In the genomic region with DNA sequence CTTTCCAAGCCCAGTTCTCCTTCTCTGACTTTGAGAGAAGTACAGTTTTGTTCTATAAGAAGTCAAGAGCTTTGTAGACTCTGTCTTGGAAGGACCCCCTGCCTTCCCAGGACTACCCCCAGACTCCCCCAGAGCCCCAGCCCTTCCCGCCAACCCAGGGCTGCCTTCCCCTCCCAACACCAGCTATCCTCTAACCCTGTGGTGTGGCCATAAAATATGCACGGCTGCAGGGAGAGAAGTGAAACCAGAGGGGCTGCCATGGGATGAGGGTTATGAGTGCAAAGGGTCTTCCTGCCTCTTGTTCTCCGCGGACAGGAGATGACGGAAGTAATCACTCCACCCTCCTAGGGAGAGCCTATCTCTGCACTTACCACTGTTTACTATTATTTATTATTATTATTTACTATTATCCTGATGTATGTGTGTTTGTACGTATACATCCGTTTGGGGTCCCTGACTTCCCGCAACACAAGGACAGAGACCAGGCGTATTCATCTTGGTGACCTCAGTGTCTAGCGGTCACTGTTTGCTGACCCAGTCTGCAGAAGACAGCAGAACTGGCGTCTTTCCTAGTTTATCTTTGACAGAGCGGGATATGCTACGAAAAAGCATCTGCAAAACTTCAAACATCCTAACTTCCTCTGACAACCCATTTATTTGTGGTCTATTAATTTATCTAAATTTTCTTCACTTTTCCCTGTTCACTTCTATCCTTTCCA, we compare ENCODE assay signal across 23 cellular contexts. TPM values are rescaled to one million over a fixed set of nuclear protein-coding genes. Genes with fewer than 3 reads are reported as not detected.
DNase-seq lines count a peak whose midpoint lies in the region; ATAC-seq, FAIRE-seq and TF ChIP-seq lines count a peak whose summit lies in the region.
"Had no signal": no experiment of that assay in that cellular context is flagged by ENCODE, and none has a peak within 500 bp of the region (broad histone marks: within the 10 kb centered on the region; RNA-seq: fewer than 3 reads in every experiment).

No MANE protein-coding gene starts in this region.

- 62% methylated on average over 13 of the region's 13 CpGs for WGBS in liver
- 78% methylated on average over 13 of the region's 13 CpGs for WGBS in HepG2 (ENCODE audit: low lambda C conversion rate)
- WGBS in psoas muscle, 3 donors: 84 to 85% (median 84%) methylated on average over 13 of the region's 13 CpGs

- no peak overlapping the region for H2AFZ ChIP-seq in HepG2 (ENCODE audit: low read length)

- POLR2A ChIA-PET in HepG2 (lab: Yijun Ruan, JAX): interaction anchor here (1.2 to 1.7 kb wide), 2 partner anchors 44 to 52 kb away, joined by 4 read pairs; no protein-coding TSS in a partner anchor
- POLR2A ChIA-PET in RWPE1 (lab: Yijun Ruan, JAX; ENCODE audit: low non-redundant PET): no interaction called here

- H3K4me1 ChIP-seq in liver (ENCODE audit: control insufficient read depth in 4 of 4, insufficient read depth in 4 of 4, low read length in 3 of 4): peaks cover 10 to 26% (median 20%) of the 10 kb centered on the region in 4 donors
- H3K4me1 ChIP-seq in HepG2 (ENCODE audit: insufficient read depth, low read length): peaks cover 66% of the 10 kb centered on the region
- H3K4me1 ChIP-seq in upper lobe of right lung: peaks cover 62% of the 10 kb centered on the region
- peaks cover 36% of the 10 kb centered on the region for H3K4me1 ChIP-seq in psoas muscle

- no peaks in the 10 kb centered on the region for H4K20me1 ChIP-seq in HepG2 (ENCODE audit: insufficient read depth, low read length)

- FAIRE-seq in HepG2 (lab: Jason Lieb, UNC): no peak
- FAIRE-seq: H54 had no signal

- no peaks in the 10 kb centered on the region for H3K9me3 ChIP-seq in liver (ENCODE audit: control insufficient read depth in 4 of 4, low read length in 3 of 4)
- H3K9me3 ChIP-seq in HepG2 (ENCODE audit: low read length): no peaks in the 10 kb centered on the region
- no peaks in the 10 kb centered on the region for H3K9me3 ChIP-seq in upper lobe of right lung
- H3K9me3 ChIP-seq in psoas muscle: no peaks in the 10 kb centered on the region

- H3K27ac ChIP-seq in liver (ENCODE audit: low read depth in 1 of 2, low read length in 2 of 2) (peak overlapping the region in 1 of 2 donors; percentile 7), HepG2 (ENCODE audit: extremely low read length, insufficient read depth, low read length) (no peak overlapping the region), RWPE1 (peak overlapping the region; percentile 99), upper lobe of right lung (peak overlapping the region; percentile 91), psoas muscle (no peak overlapping the region)
- H3K27ac ChIP-seq: SK-N-MC had no signal

- no peak for TF ChIP-seq POLR2A in HepG2 (IDR thresholded peaks at IDR 0.05; ENCODE audit: insufficient read depth in 1 of 2, low read depth in 2 of 2, low read length in 2 of 2)

- TF ChIP-seq CTCF in liver (IDR thresholded peaks at IDR 0.05; ENCODE audit: low read depth, low read length, missing input control) (no peak), HepG2 (CRISPR knock-in tag; IDR thresholded peaks at IDR 0.05) (no peak), RWPE1 (conservative IDR thresholded peaks at IDR 0.05; ENCODE audit: low read depth) (no peak), upper lobe of right lung (IDR thresholded peaks at IDR 0.05) (no peak), psoas muscle (IDR thresholded peaks at IDR 0.05) (no peak)

- H3K27me3 ChIP-seq in liver (ENCODE audit: control insufficient read depth in 4 of 4, insufficient read depth in 4 of 4, low read length in 3 of 4) (no peaks in the 10 kb centered on the region), HepG2 (ENCODE audit: control insufficient read depth in 1 of 2, insufficient read depth in 2 of 2, low read length in 2 of 2) (peaks cover 0 to 16% of the 10 kb centered on the region in 2 experiments; a peak in 3 of 5 replicates), upper lobe of right lung (no peaks in the 10 kb centered on the region), psoas muscle (ENCODE audit: insufficient read depth in 3 of 3, low read length in 2 of 3) (no peaks in the 10 kb centered on the region)

- peaks cover 9% of the 10 kb centered on the region for H3K79me2 ChIP-seq in HepG2 (ENCODE audit: insufficient read depth, low read length)

- TF ChIP-seq EP300 in HepG2 (IDR thresholded peaks at IDR 0.05; ENCODE audit: low read depth in 2 of 2, low read length in 2 of 2) (no peak), HepG2 (CRISPR knock-in tag; IDR thresholded peaks at IDR 0.05; ENCODE audit: borderline replicate concordance) (no peak)

- in situ Hi-C loops in HepG2 (cut with HindIII; ENCODE audit: extremely low pct_ligation_motif_present, low pct_unique_long_range_greater_than_20kb): no loop called here

- no TSS peak for BruUV-seq in HepG2 (replicated peaks; lab: Mats Ljungman, UMichigan)

- no peaks in the 10 kb centered on the region for H3K36me3 ChIP-seq in liver (ENCODE audit: control insufficient read depth in 4 of 4, insufficient read depth in 3 of 4, low read depth in 1 of 4, low read length in 3 of 4)
- no peaks in the 10 kb centered on the region for H3K36me3 ChIP-seq in HepG2 (replicated peaks in 1 of 2; ENCODE audit: control insufficient read depth in 1 of 2, insufficient read depth in 2 of 2, low read length in 2 of 2)
- no peaks in the 10 kb centered on the region for H3K36me3 ChIP-seq in upper lobe of right lung
- H3K36me3 ChIP-seq in psoas muscle (ENCODE audit: insufficient read depth in 1 of 2, low read depth in 1 of 2): no peaks in the 10 kb centered on the region

- TF ChIP-seq RAD21 in liver (IDR thresholded peaks at IDR 0.05) (no peak), HepG2 (CRISPR knock-in tag; IDR thresholded peaks at IDR 0.05) (no peak)

- intact Hi-C loops in HepG2 (cut with micrococcal nuclease; ENCODE audit: unreplicated experiment) (no loop called here), upper lobe of right lung (cut with DNase I) (loop anchor here (5.0 kb wide), 1 partner anchor 37 kb away; a partner anchor contains a TSS), psoas muscle (cut with DNase I) (no loop called here)

- H3K4me2 ChIP-seq in HepG2 (ENCODE audit: low read depth, low read length): no peak overlapping the region
- H3K4me2 ChIP-seq: smooth muscle cell had no signal

- CTCF ChIA-PET in HepG2 (lab: Yijun Ruan, JAX; ENCODE audit: low intra/inter-chr PET ratio, low total read pairs): no interaction called here
- CTCF ChIA-PET in RWPE1 (lab: Yijun Ruan, JAX): interaction anchor here (0.6 kb wide), 1 partner anchor 164 kb away, joined by 3 read pairs; no protein-coding TSS in a partner anchor

- no peak overlapping the region for H3K9ac ChIP-seq in liver (ENCODE audit: low read depth in 1 of 2, low read length in 2 of 2)
- no peak overlapping the region for H3K9ac ChIP-seq in HepG2 (ENCODE audit: insufficient read depth, low read depth, low read length)

- no peak overlapping the region for H3K4me3 ChIP-seq in liver (ENCODE audit: low read depth in 1 of 3, low read length in 3 of 3)
- H3K4me3 ChIP-seq in HepG2 (replicated peaks in 1 of 3; ENCODE audit: insufficient read depth in 1 of 3, low read depth in 2 of 3, low read length in 3 of 3): no peak overlapping the region
- no peak overlapping the region for H3K4me3 ChIP-seq in upper lobe of right lung
- H3K4me3 ChIP-seq in psoas muscle: no peak overlapping the region
- H3K4me3 ChIP-seq: SK-N-MC, smooth muscle cell had no signal

- DNase-seq in HepG2 (ENCODE audit: low spot score): no peak
- DNase-seq in RWPE1 (ENCODE audit: low spot score): no peak
- peak; percentile 7 for DNase-seq in midbrain (lab: John Stamatoyannopoulos, UW)
- no peak for DNase-seq in upper lobe of right lung
- no peak for DNase-seq in NCI-H774 (lab: John Stamatoyannopoulos, UW)
- no peak for DNase-seq in psoas muscle
- DNase-seq: ACHN; activated CD4-positive, CD25-positive, alpha-beta regulatory T cell treated with anti-CD3 and anti-CD28 coated beads, Interleukin-2, amount 50 U/mL, for 72 hours; cortex of kidney; EL; foreskin fibroblast; NCI-H1105; NCI-H2081 treated with DMSO at 0.1 percent for 48 hours; NCI-H524 treated with DMSO at 0.1 percent for 48 hours; T1000; trophoblast cell had no signal

- ATAC-seq in HepG2: no peak
- ATAC-seq in upper lobe of right lung: no peak
- no peak for ATAC-seq in psoas muscle
- no peak for ATAC-seq in HG03025 (IDR thresholded peaks at IDR 0.05; ENCODE audit: low FRiP score, unreplicated experiment)
- ATAC-seq: left colon; stimulated activated effector memory CD8-positive, alpha-beta T cell treated with anti-CD3 and anti-CD28 coated beads, Interleukin-12 subunit alpha, Interleukin-12 subunit beta, amount 100 ng/mL, for 72 hours had no signal

RNA-seq across cellular contexts. Expression of a gene that starts 3.5 kb away (rescaled TPM):
- total RNA-seq in liver (1 to 10 TPM in 1 of 2 donors, under 1 TPM in 1; 0.47 to 7.7 TPM), HepG2 (2016; rRNA removed; fragmentation: Illumina TruSeq; extraction: Trizol) (0.63 and 1.5 TPM in 2 replicates), upper lobe of right lung (199 TPM), psoas muscle (under 1 TPM; 0.30 to 0.57 (median 0.48) TPM)
- polyA plus RNA-seq in liver (1 to 10 TPM; 2.2 to 3.5 TPM), HepG2 (2011; rRNA removed) (14.6 and 32.8 TPM in 2 replicates), psoas muscle (under 1 TPM; 0.03 to 0.39 (median 0.31) TPM)
- 0.71 and 1.2 TPM in 2 replicates for total RNA-seq in HepG2 (2016; cell fraction: cytosol; rRNA removed; fragmentation: Illumina TruSeq; extraction: Trizol; ENCODE audit: low read depth)
- total RNA-seq in HepG2 (2016; cell fraction: insoluble cytoplasmic fraction; rRNA removed; fragmentation: Illumina TruSeq; extraction: Trizol): 0.71 and 1.6 TPM in 2 replicates
- total RNA-seq in HepG2 (2016; cell fraction: membrane; rRNA removed; fragmentation: Illumina TruSeq; extraction: Trizol): 0.72 and 0.87 TPM in 2 replicates
- total RNA-seq in HepG2 (2016; cell fraction: nucleus; rRNA removed; fragmentation: Illumina TruSeq; extraction: Trizol): 1.8 and 5.0 TPM in 2 replicates
- polyA plus RNA-seq in HepG2 (2011; cell fraction: cytosol; rRNA removed): 6.1 and 12.5 TPM in 2 replicates
- 24.9 and 39.4 TPM in 2 replicates for polyA plus RNA-seq in HepG2 (2011; cell fraction: nucleus; rRNA removed)
- polyA plus RNA-seq in HepG2 (2012): 17.5 and 19.3 TPM in 2 replicates
- 0.22 and 0.41 TPM in 2 replicates for polyA plus RNA-seq in HepG2 (2016; cell fraction: cytosol; fragmentation: Illumina TruSeq; extraction: Trizol; ENCODE audit: low read depth)
- 1.0 and 1.6 TPM in 2 replicates for polyA plus RNA-seq in HepG2 (2016; cell fraction: insoluble cytoplasmic fraction; fragmentation: Illumina TruSeq; extraction: Trizol; ENCODE audit: low read depth)
- polyA plus RNA-seq in HepG2 (2016; cell fraction: membrane; fragmentation: Illumina TruSeq; extraction: Trizol; ENCODE audit: low read depth): 0.66 and 1.1 TPM in 2 replicates
- polyA plus RNA-seq in HepG2 (2016; cell fraction: nucleus; fragmentation: Illumina TruSeq; extraction: Trizol; ENCODE audit: insufficient read depth, low read depth): 4.0 and 5.1 TPM in 2 replicates
- polyA minus RNA-seq in HepG2 (2011; rRNA and poly(A)+ RNA removed; ENCODE audit: low replicate concordance): 9.5 and 30.0 TPM in 2 replicates
- polyA minus RNA-seq in HepG2 (2011; cell fraction: cytosol; rRNA and poly(A)+ RNA removed): 5.9 and 14.3 TPM in 2 replicates
- 10.9 and 24.2 TPM in 2 replicates for polyA minus RNA-seq in HepG2 (2011; cell fraction: nucleus; rRNA and poly(A)+ RNA removed)

RNA-seq across cellular contexts. Expression of a gene that starts 5.1 kb away (rescaled TPM):
- total RNA-seq in liver (10 to 100 TPM; 15.8 to 93.9 TPM), HepG2 (2016; rRNA removed; fragmentation: Illumina TruSeq; extraction: Trizol) (12.1 and 34.8 TPM in 2 replicates), upper lobe of right lung (156 TPM), psoas muscle (10 to 100 TPM; 23.7 to 38.6 (median 34.1) TPM)
- polyA plus RNA-seq in liver (100 to 1,000 TPM in 1 of 2 donors, 10 to 100 TPM in 1; 84.1 to 138 TPM), HepG2 (2011; rRNA removed) (31.4 and 39.0 TPM in 2 replicates), psoas muscle (10 to 100 TPM; 15.3 to 38.8 (median 34.5) TPM)
- 24.4 and 24.5 TPM in 2 replicates for total RNA-seq in HepG2 (2016; cell fraction: cytosol; rRNA removed; fragmentation: Illumina TruSeq; extraction: Trizol; ENCODE audit: low read depth)
- total RNA-seq in HepG2 (2016; cell fraction: insoluble cytoplasmic fraction; rRNA removed; fragmentation: Illumina TruSeq; extraction: Trizol): 11.6 and 40.0 TPM in 2 replicates
- total RNA-seq in HepG2 (2016; cell fraction: membrane; rRNA removed; fragmentation: Illumina TruSeq; extraction: Trizol): 34.7 and 35.3 TPM in 2 replicates
- total RNA-seq in HepG2 (2016; cell fraction: nucleus; rRNA removed; fragmentation: Illumina TruSeq; extraction: Trizol): 39.7 and 43.6 TPM in 2 replicates
- 23.7 and 29.3 TPM in 2 replicates for polyA plus RNA-seq in HepG2 (2011; cell fraction: cytosol; rRNA removed)
- polyA plus RNA-seq in HepG2 (2011; cell fraction: nucleus; rRNA removed): 82.9 and 92.1 TPM in 2 replicates
- polyA plus RNA-seq in HepG2 (2012): 25.8 and 37.8 TPM in 2 replicates
- 19.3 and 21.0 TPM in 2 replicates for polyA plus RNA-seq in HepG2 (2016; cell fraction: cytosol; fragmentation: Illumina TruSeq; extraction: Trizol; ENCODE audit: low read depth)
- 16.0 and 16.4 TPM in 2 replicates for polyA plus RNA-seq in HepG2 (2016; cell fraction: insoluble cytoplasmic fraction; fragmentation: Illumina TruSeq; extraction: Trizol; ENCODE audit: low read depth)
- polyA plus RNA-seq in HepG2 (2016; cell fraction: membrane; fragmentation: Illumina TruSeq; extraction: Trizol; ENCODE audit: low read depth): 27.4 and 28.3 TPM in 2 replicates
- 117 and 123 TPM in 2 replicates for polyA plus RNA-seq in HepG2 (2016; cell fraction: nucleus; fragmentation: Illumina TruSeq; extraction: Trizol; ENCODE audit: insufficient read depth, low read depth)
- 16.2 and 29.7 TPM in 2 replicates for polyA minus RNA-seq in HepG2 (2011; rRNA and poly(A)+ RNA removed; ENCODE audit: low replicate concordance)
- polyA minus RNA-seq in HepG2 (2011; cell fraction: cytosol; rRNA and poly(A)+ RNA removed): 11.5 and 14.0 TPM in 2 replicates
- 22.4 and 34.2 TPM in 2 replicates for polyA minus RNA-seq in HepG2 (2011; cell fraction: nucleus; rRNA and poly(A)+ RNA removed)

RNA-seq across cellular contexts. Expression of a gene that starts 37.0 kb away (rescaled TPM):
- total RNA-seq in liver: 100 to 1,000 TPM in 1 of 2 donors, 10 to 100 TPM in 1; 36.9 to 144 TPM
- 100 to 1,000 TPM in 1 of 2 donors, 10 to 100 TPM in 1; 56.0 to 121 TPM for polyA plus RNA-seq in liver
- total RNA-seq in HepG2 (2016; rRNA removed; fragmentation: Illumina TruSeq; extraction: Trizol): 21.9 and 41.5 TPM in 2 replicates
- total RNA-seq in HepG2 (2016; cell fraction: cytosol; rRNA removed; fragmentation: Illumina TruSeq; extraction: Trizol; ENCODE audit: low read depth): 16.3 and 18.0 TPM in 2 replicates
- 28.8 and 36.5 TPM in 2 replicates for total RNA-seq in HepG2 (2016; cell fraction: insoluble cytoplasmic fraction; rRNA removed; fragmentation: Illumina TruSeq; extraction: Trizol)
- 19.8 and 22.3 TPM in 2 replicates for total RNA-seq in HepG2 (2016; cell fraction: membrane; rRNA removed; fragmentation: Illumina TruSeq; extraction: Trizol)
- total RNA-seq in HepG2 (2016; cell fraction: nucleus; rRNA removed; fragmentation: Illumina TruSeq; extraction: Trizol): 36.8 and 40.7 TPM in 2 replicates
- 41.4 and 61.2 TPM in 2 replicates for polyA plus RNA-seq in HepG2 (2011; rRNA removed)
- 53.0 and 53.4 TPM in 2 replicates for polyA plus RNA-seq in HepG2 (2011; cell fraction: cytosol; rRNA removed)
- polyA plus RNA-seq in HepG2 (2011; cell fraction: nucleus; rRNA removed): 67.2 and 67.4 TPM in 2 replicates
- 40.9 and 56.2 TPM in 2 replicates for polyA plus RNA-seq in HepG2 (2012)
- 5.2 and 6.8 TPM in 2 replicates for polyA plus RNA-seq in HepG2 (2016; cell fraction: cytosol; fragmentation: Illumina TruSeq; extraction: Trizol; ENCODE audit: low read depth)
- 31.8 and 38.4 TPM in 2 replicates for polyA plus RNA-seq in HepG2 (2016; cell fraction: insoluble cytoplasmic fraction; fragmentation: Illumina TruSeq; extraction: Trizol; ENCODE audit: low read depth)
- 14.3 and 15.5 TPM in 2 replicates for polyA plus RNA-seq in HepG2 (2016; cell fraction: membrane; fragmentation: Illumina TruSeq; extraction: Trizol; ENCODE audit: low read depth)
- polyA plus RNA-seq in HepG2 (2016; cell fraction: nucleus; fragmentation: Illumina TruSeq; extraction: Trizol; ENCODE audit: insufficient read depth, low read depth): 75.7 and 99.5 TPM in 2 replicates
- polyA minus RNA-seq in HepG2 (2011; rRNA and poly(A)+ RNA removed; ENCODE audit: low replicate concordance): 88.8 and 131 TPM in 2 replicates
- 52.9 and 68.3 TPM in 2 replicates for polyA minus RNA-seq in HepG2 (2011; cell fraction: cytosol; rRNA and poly(A)+ RNA removed)
- polyA minus RNA-seq in HepG2 (2011; cell fraction: nucleus; rRNA and poly(A)+ RNA removed): 54.3 and 80.4 TPM in 2 replicates
- 185 TPM for total RNA-seq in upper lobe of right lung
- total RNA-seq in psoas muscle: 100 to 1,000 TPM in 3 of 4 donors, 10 to 100 TPM in 1; 38.8 to 224 (median 127) TPM
- polyA plus RNA-seq in psoas muscle: 100 to 1,000 TPM in 1 of 3 donors, 10 to 100 TPM in 2; 53.7 to 117 (median 65.4) TPM

Comparison
In these comparisons a context has a peak if more than half of its experiments do, and no peak if none do; other contexts are left out.
1. H3K27ac ChIP-seq: peak in RWPE1 (single experiment) and upper lobe of right lung (single experiment); none in HepG2 (single experiment) and psoas muscle (single experiment).
2. RNA of a gene that starts 3.5 kb away (total RNA-seq): 199 TPM in upper lobe of right lung (single experiment); 0.47 to 7.7 TPM in liver, 0.63 to 5.0 TPM in HepG2 and 0.30 to 0.57 TPM in psoas muscle; every median in the first group is over 10 times any median in the second.